In the genomic region with DNA sequence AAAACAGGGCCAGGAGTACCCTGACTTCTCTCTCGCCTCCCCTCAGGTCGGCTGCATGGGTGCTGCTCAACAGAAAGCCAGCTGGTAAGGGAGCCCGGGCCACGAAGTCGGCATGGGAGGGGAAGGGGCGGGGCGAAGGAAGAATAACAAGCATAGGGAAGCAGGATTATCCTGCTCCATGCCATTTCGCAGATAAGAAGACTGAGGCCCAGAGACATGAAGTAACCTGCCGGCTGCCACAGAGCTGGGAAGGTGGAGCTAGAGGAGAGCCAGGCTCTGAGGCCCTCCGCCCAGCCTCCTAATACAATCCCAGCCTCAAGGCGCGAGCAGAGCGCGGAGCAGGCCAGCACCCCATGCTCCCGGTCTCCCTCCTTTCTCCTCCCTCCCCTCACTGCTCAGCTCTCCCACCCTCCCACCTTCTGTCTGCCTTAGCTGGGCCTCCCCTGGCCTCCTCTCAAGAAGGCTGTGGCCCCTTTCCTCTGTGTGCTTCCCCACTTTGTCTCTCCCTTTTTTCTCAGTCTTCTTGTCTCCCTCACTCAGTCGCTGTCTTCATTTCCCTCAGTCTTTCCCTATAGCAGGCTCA, we compare ENCODE assay signal across 8 cellular contexts. TPM values are rescaled to one million over a fixed set of nuclear protein-coding genes. Genes with fewer than 3 reads are reported as not detected.
DNase-seq lines count a peak whose midpoint lies in the region; ATAC-seq, FAIRE-seq and TF ChIP-seq lines count a peak whose summit lies in the region.

No MANE protein-coding gene starts in this region.

- no peaks in the 10 kb centered on the region for H3K9me1 ChIP-seq in endothelial cell of umbilical vein (replicated peaks; ENCODE audit: control insufficient read depth, extremely low read depth, insufficient read depth, low read length)

- peak overlapping the region; percentile 44 for H4K8ac ChIP-seq in neuronal stem cell (ENCODE audit: low read depth, low read length)

- BruUV-seq in A673 (replicated peaks; lab: Mats Ljungman, UMichigan) (no TSS peak), PC-9 (replicated peaks; lab: Mats Ljungman, UMichigan) (no TSS peak), endothelial cell of umbilical vein (replicated peaks; lab: Mats Ljungman, UMichigan) (no TSS peak)

- dilution Hi-C loops in endothelial cell of umbilical vein (cut with MboI; ENCODE audit: extremely low pct_ligation_motif_present, low sequenced_read_pairs) = no loop called here

- H2BK15ac ChIP-seq in neuronal stem cell (ENCODE audit: low read length) = peak overlapping the region; percentile 50

- POLR2A ChIA-PET in A673 (lab: Charles Lee; ENCODE audit: low non-redundant PET) (no interaction called here), PC-9 (lab: Charles Lee; ENCODE audit: unreplicated experiment) (interaction anchor here (0.6 to 1.0 kb wide), 4 partner anchors 13 to 238 kb away, joined by 3 to 16 read pairs (median 6); a partner anchor contains a TSS), endothelial cell of umbilical vein (lab: Charles Lee) (interaction anchor here (0.6 to 2.8 kb wide), 5 partner anchors 13 to 434 kb away, joined by 3 to 35 read pairs (median 3); a partner anchor contains a TSS)

- H2BK5ac ChIP-seq in neuronal stem cell (ENCODE audit: low read length) = no peak overlapping the region

- TF ChIP-seq CTCF in A673 (conservative IDR thresholded peaks at IDR 0.05; ENCODE audit: low read depth, low read length) = no peak
- TF ChIP-seq CTCF in PC-9 (conservative IDR thresholded peaks at IDR 0.05) = no peak
- TF ChIP-seq CTCF in endothelial cell of umbilical vein (IDR thresholded peaks at IDR 0.05; ENCODE audit: extremely low read depth in 1 of 2, insufficient read depth in 1 of 2, low read depth in 1 of 2, low read length in 2 of 2) = no peak

- peak overlapping the region; percentile 29 for H3K4me3 ChIP-seq in A673 (ENCODE audit: low read depth, low read length, poor library complexity, severe bottlenecking)
- H3K4me3 ChIP-seq in PC-9 = peak overlapping the region; percentile 53
- no peak overlapping the region for H3K4me3 ChIP-seq in endothelial cell of umbilical vein (replicated peaks in 1 of 3; ENCODE audit: insufficient read depth in 1 of 3, low read depth in 1 of 3, low read length in 3 of 3)
- peak overlapping the region; percentile 54 to 72 for H3K4me3 ChIP-seq in neuronal stem cell (ENCODE audit: low read length in 2 of 2)

- H3K27ac ChIP-seq in A673 (ENCODE audit: low read depth, low read length, poor library complexity, severe bottlenecking) (peak overlapping the region; percentile 58), PC-9 (peak overlapping the region; percentile 80), endothelial cell of umbilical vein (ENCODE audit: insufficient read depth, low read depth, low read length) (peak overlapping the region; percentile 63), neuronal stem cell (replicated peaks; ENCODE audit: low read length) (peak overlapping the region; percentile 84)

- H3K4me2 ChIP-seq in PC-9 (peak overlapping the region; percentile 85), endothelial cell of umbilical vein (ENCODE audit: insufficient read depth, low read length) (peak overlapping the region; percentile 32), neuronal stem cell (ENCODE audit: insufficient read depth, low read length, poor library complexity, severe bottlenecking) (peak overlapping the region; percentile 56)

- H3K79me1 ChIP-seq in neuronal stem cell (ENCODE audit: low read depth, low read length) = no peaks in the 10 kb centered on the region

- peak overlapping the region; percentile 77 for H2AFZ ChIP-seq in PC-9
- H2AFZ ChIP-seq in endothelial cell of umbilical vein (ENCODE audit: low read depth, low read length) = peak overlapping the region; percentile 87
- H2AFZ ChIP-seq in neuronal stem cell (ENCODE audit: low read length) = peak overlapping the region; percentile 92

- FAIRE-seq in endothelial cell of umbilical vein (lab: Jason Lieb, UNC) = peak; percentile 44

- H3K79me2 ChIP-seq in PC-9 (ENCODE audit: low read depth) (no peaks in the 10 kb centered on the region), endothelial cell of umbilical vein (ENCODE audit: control insufficient read depth, insufficient read depth, low read length) (no peaks in the 10 kb centered on the region)

- peaks cover 14% of the 10 kb centered on the region for H3K4me1 ChIP-seq in A673 (ENCODE audit: insufficient read depth, low read length, poor library complexity, severe bottlenecking)
- H3K4me1 ChIP-seq in PC-9 (replicated peaks; ENCODE audit: insufficient read depth) = peaks cover 52% of the 10 kb centered on the region
- H3K4me1 ChIP-seq in endothelial cell of umbilical vein (ENCODE audit: control insufficient read depth, extremely low read depth, insufficient read depth, low read length) = peaks cover 16% of the 10 kb centered on the region
- H3K4me1 ChIP-seq in neuronal stem cell (ENCODE audit: control insufficient read depth in 2 of 2, insufficient read depth in 1 of 2, low read depth in 1 of 2, low read length in 2 of 2) = peaks cover 12 to 23% of the 10 kb centered on the region in 2 donors

- no peak overlapping the region for H4K91ac ChIP-seq in neuronal stem cell (ENCODE audit: low read depth, low read length, poor library complexity)

- H3K36me3 ChIP-seq in A673 (ENCODE audit: insufficient read depth, low read length, poor library complexity, severe bottlenecking) (no peaks in the 10 kb centered on the region), PC-9 (ENCODE audit: low read depth) (no peaks in the 10 kb centered on the region), endothelial cell of umbilical vein (ENCODE audit: control insufficient read depth in 2 of 2, extremely low read depth in 1 of 2, insufficient read depth in 2 of 2, low read length in 2 of 2) (no peaks in the 10 kb centered on the region), neuronal stem cell (replicated peaks in 1 of 2; ENCODE audit: control insufficient read depth in 2 of 2, insufficient read depth in 2 of 2, low read length in 2 of 2) (no peaks in the 10 kb centered on the region)

- CTCF ChIA-PET in A673 (lab: Charles Lee) = interaction anchor here (1.5 kb wide), 1 partner anchor 27 kb away, joined by 6 read pairs; no protein-coding TSS in a partner anchor
- CTCF ChIA-PET in PC-9 (lab: Charles Lee) = interaction anchor here (0.8 to 1.0 kb wide), 2 partner anchors 60 to 192 kb away, joined by 5 to 7 read pairs; no protein-coding TSS in a partner anchor
- CTCF ChIA-PET in endothelial cell of umbilical vein (lab: Charles Lee) = interaction anchor here (0.7 to 2.6 kb wide), 9 partner anchors 10 to 192 kb away, joined by 3 to 20 read pairs (median 5); a partner anchor contains a TSS

- no CpG with 5 or more reads among the region's 16 CpGs for WGBS in neuronal stem cell (ENCODE audit: extremely low coverage in 2 of 2, insufficient read length in 2 of 2, insufficient replicate concordance in 1 of 2), 2 donors

- no peaks in the 10 kb centered on the region for H3K9me3 ChIP-seq in A673 (ENCODE audit: low read depth, low read length, poor library complexity, severe bottlenecking)
- H3K9me3 ChIP-seq in PC-9 (ENCODE audit: insufficient read depth, low read depth) = no peaks in the 10 kb centered on the region; the same call in 1 of the 2 replicates
- H3K9me3 ChIP-seq in endothelial cell of umbilical vein (replicated peaks; ENCODE audit: control insufficient read depth, insufficient read depth, low read length) = no peaks in the 10 kb centered on the region
- H3K9me3 ChIP-seq in neuronal stem cell (replicated peaks in 1 of 2; ENCODE audit: control insufficient read depth in 2 of 2, insufficient read depth in 1 of 2, low read depth in 1 of 2, low read length in 2 of 2) = no peaks in the 10 kb centered on the region

- peak overlapping the region; percentile 48 for H2BK120ac ChIP-seq in neuronal stem cell (ENCODE audit: low read depth, low read length)

- H3K4ac ChIP-seq in neuronal stem cell (ENCODE audit: low read length) = peak overlapping the region; percentile 5

- intact Hi-C loops in A673 (cut with micrococcal nuclease; ENCODE audit: unreplicated experiment) (no loop called here), PC-9 (cut with micrococcal nuclease; ENCODE audit: unreplicated experiment) (no loop called here), endothelial cell of umbilical vein (cut with micrococcal nuclease) (no loop called here)

- peak overlapping the region; percentile 47 for H3K14ac ChIP-seq in neuronal stem cell (ENCODE audit: low read length)

- peak overlapping the region; percentile 65 for H2AK5ac ChIP-seq in neuronal stem cell (ENCODE audit: low read depth, low read length)

- H3K9ac ChIP-seq in endothelial cell of umbilical vein (replicated peaks; ENCODE audit: extremely low read depth, insufficient read depth, low read length) = peak overlapping the region; percentile 53
- peak overlapping the region; percentile 71 for H3K9ac ChIP-seq in neuronal stem cell (ENCODE audit: low read depth, low read length, poor library complexity)

- H3K23ac ChIP-seq in neuronal stem cell (ENCODE audit: low read depth, low read length, poor library complexity) = peak overlapping the region; percentile 1

- ATAC-seq in GM21367 (IDR thresholded peaks at IDR 0.05; ENCODE audit: unreplicated experiment) = peak; percentile 22

- no peaks in the 10 kb centered on the region for H4K20me1 ChIP-seq in PC-9 (ENCODE audit: insufficient read depth)
- H4K20me1 ChIP-seq in endothelial cell of umbilical vein (replicated peaks; ENCODE audit: control insufficient read depth, extremely low read depth, insufficient read depth, low read length) = no peaks in the 10 kb centered on the region

- no peak for DNase-seq in A673 (ENCODE audit: low spot score)
- no peak for DNase-seq in PC-9
- DNase-seq in endothelial cell of umbilical vein (ENCODE audit: low read depth, low spot score) = no peak
- no peak for DNase-seq in neuronal stem cell (ENCODE audit: low spot score)
- no peak for DNase-seq in NCI-H2029 treated with DMSO at 0.1 percent for 48 hours (lab: John Stamatoyannopoulos, UW)
- DNase-seq in NCI-H1048 (lab: John Stamatoyannopoulos, UW) = no peak
- no peak for DNase-seq in stimulated activated CD4-positive, alpha-beta T cell treated with anti-CD3 and anti-CD28 coated beads, Interleukin-15, amount 100 ng/mL, for 24 hours

- H3K27me3 ChIP-seq in A673 (replicated peaks; ENCODE audit: insufficient read depth, low read depth, low read length, poor library complexity) = no peaks in the 10 kb centered on the region
- no peaks in the 10 kb centered on the region for H3K27me3 ChIP-seq in PC-9 (ENCODE audit: insufficient read depth, low read depth)
- no peaks in the 10 kb centered on the region for H3K27me3 ChIP-seq in endothelial cell of umbilical vein (ENCODE audit: control insufficient read depth in 2 of 2, insufficient read depth in 2 of 2, low read length in 2 of 2)
- H3K27me3 ChIP-seq in neuronal stem cell (ENCODE audit: control insufficient read depth in 3 of 3, insufficient read depth in 3 of 3, low read depth in 1 of 3, low read length in 3 of 3) = no peaks in the 10 kb centered on the region

- peak overlapping the region; percentile 59 for H2BK12ac ChIP-seq in neuronal stem cell (ENCODE audit: low read length)

- H3K9me2 ChIP-seq in PC-9 (ENCODE audit: insufficient read depth) = no peaks in the 10 kb centered on the region

- H3F3A ChIP-seq in PC-9 (ENCODE audit: insufficient read depth, low read depth) = peaks cover 43% of the 10 kb centered on the region

- peak overlapping the region; percentile 88 for H3K18ac ChIP-seq in neuronal stem cell (ENCODE audit: low read length)

- peak; percentile 57 for TF ChIP-seq POLR2A in endothelial cell of umbilical vein (IDR thresholded peaks at IDR 0.05; ENCODE audit: low read depth, low read length)

RNA-seq across cellular contexts. Expression of a gene that starts 13.2 kb away (rescaled TPM):
- total RNA-seq in A673 (2021) = 248 and 290 TPM in 2 replicates
- total RNA-seq in PC-9 (2021) = 1,825 and 1,951 TPM in 2 replicates
- total RNA-seq in endothelial cell of umbilical vein = 1,031 and 1,108 TPM in 2 replicates
- polyA plus RNA-seq in endothelial cell of umbilical vein = 416 and 425 TPM in 2 replicates
- 293 and 339 TPM in 2 replicates for polyA plus RNA-seq in endothelial cell of umbilical vein (2011; cell fraction: cytosol; rRNA removed)
- polyA plus RNA-seq in endothelial cell of umbilical vein (2011; cell fraction: nucleus; rRNA removed) = 140 and 158 TPM in 2 replicates
- 703 and 761 TPM in 2 replicates for polyA plus RNA-seq in endothelial cell of umbilical vein (2012)
- polyA minus RNA-seq in endothelial cell of umbilical vein = 125 and 180 TPM in 2 replicates
- polyA minus RNA-seq in endothelial cell of umbilical vein (2011; cell fraction: cytosol; rRNA and poly(A)+ RNA removed) = 119 TPM
- 49.5 and 60.6 TPM in 2 replicates for polyA minus RNA-seq in endothelial cell of umbilical vein (2011; cell fraction: nucleus; rRNA and poly(A)+ RNA removed)
- 2,319 TPM for polyA plus RNA-seq in neuronal stem cell (2013, experiment 1 of 2)
- 2,280 TPM for polyA plus RNA-seq in neuronal stem cell (2013, experiment 2 of 2)

RNA-seq across cellular contexts. Expression of a gene that starts 25.3 kb away (rescaled TPM):
- total RNA-seq in A673 (2021) (19.1 and 24.0 TPM in 2 replicates), PC-9 (2021) (32.8 and 35.2 TPM in 2 replicates), endothelial cell of umbilical vein (37.3 and 37.6 TPM in 2 replicates)
- polyA plus RNA-seq in endothelial cell of umbilical vein = 75.2 and 135 TPM in 2 replicates
- 58.0 and 65.4 TPM in 2 replicates for polyA plus RNA-seq in endothelial cell of umbilical vein (2011; cell fraction: cytosol; rRNA removed)
- 27.1 and 37.8 TPM in 2 replicates for polyA plus RNA-seq in endothelial cell of umbilical vein (2011; cell fraction: nucleus; rRNA removed)
- polyA plus RNA-seq in endothelial cell of umbilical vein (2012) = 26.5 and 31.9 TPM in 2 replicates
- 18.2 and 23.0 TPM in 2 replicates for polyA minus RNA-seq in endothelial cell of umbilical vein
- polyA minus RNA-seq in endothelial cell of umbilical vein (2011; cell fraction: cytosol; rRNA and poly(A)+ RNA removed) = 4.2 TPM
- 7.0 and 9.6 TPM in 2 replicates for polyA minus RNA-seq in endothelial cell of umbilical vein (2011; cell fraction: nucleus; rRNA and poly(A)+ RNA removed)
- polyA plus RNA-seq in neuronal stem cell (2013, experiment 1 of 2) = 6.3 TPM
- 6.1 TPM for polyA plus RNA-seq in neuronal stem cell (2013, experiment 2 of 2)

Comparison
In these comparisons a context has a peak if more than half of its experiments do, and no peak if none do; other contexts are left out.
1. H3K4me3 ChIP-seq: peak in A673 (single experiment), PC-9 (single experiment) and neuronal stem cell (2 of 2); none in endothelial cell of umbilical vein (0 of 3).
2. H3K4me2 ChIP-seq: peak in every context shown above with its lines; median percentile 85 in PC-9; 56 in neuronal stem cell; 32 in endothelial cell of umbilical vein.
3. Peak in every context shown above with its lines, with median percentiles within 50 percentile points of each other: H3K27ac ChIP-seq and H2AFZ ChIP-seq.